16 cellular contexts compared by ENCODE assay signal in genomic region chr2:227460833-227461232, GRCh38. TPM values are rescaled to one million over a fixed set of nuclear protein-coding genes. Genes with fewer than 3 reads are reported as not detected.
A peak's percentile ranks its signal among the peaks of the same experiment; 100 is the strongest.
DNase-seq lines count a peak whose midpoint lies in the region; ATAC-seq and TF ChIP-seq lines count a peak whose summit lies in the region.
"Had no signal": no experiment of that assay in that cellular context is flagged by ENCODE, and none has a peak within 500 bp of the region (broad histone marks: within the 10 kb centered on the region; RNA-seq: fewer than 3 reads in every experiment).

No MANE protein-coding gene starts in this region.

- H3K4me2 ChIP-seq in BLaER1: peak overlapping the region; percentile 57
- peak overlapping the region; percentile 54; the same call in 1 of the 2 replicates for H3K4me2 ChIP-seq in OCI-LY3 (ENCODE audit: low read length)
- H3K4me2 ChIP-seq: neural progenitor cell had no signal

- H3K36me3 Mint-ChIP-seq in activated naive CD8-positive, alpha-beta T cell treated with anti-CD3 and anti-CD28 coated beads, Interleukin-2, amount 10 ng/mL, durations not matched to agents 7 days and 5 days: no peaks in the 10 kb centered on the region
- no peaks in the 10 kb centered on the region for H3K36me3 Mint-ChIP-seq in endodermal cell (ENCODE audit: low read depth)
- H3K36me3 Mint-ChIP-seq: neural progenitor cell had no signal

- H2AFZ ChIP-seq in ACC112 (ENCODE audit: low read length, unreplicated experiment) (no peak overlapping the region), OCI-LY3 (ENCODE audit: low read depth, low read length) (no peak overlapping the region)
- H2AFZ ChIP-seq: neural progenitor cell had no signal

- H3K79me2 ChIP-seq in ACC112 (ENCODE audit: control insufficient read depth, insufficient read depth, low read length, unreplicated experiment): no peaks in the 10 kb centered on the region
- no peaks in the 10 kb centered on the region for H3K79me2 ChIP-seq in OCI-LY3 (ENCODE audit: low read length)

- H3K27me3 Mint-ChIP-seq in activated naive CD8-positive, alpha-beta T cell treated with anti-CD3 and anti-CD28 coated beads, Interleukin-2, amount 10 ng/mL, durations not matched to agents 7 days and 5 days: no peaks in the 10 kb centered on the region
- no peaks in the 10 kb centered on the region for H3K27me3 Mint-ChIP-seq in endodermal cell (ENCODE audit: insufficient read depth)

- H3K4me1 Mint-ChIP-seq in activated naive CD8-positive, alpha-beta T cell treated with anti-CD3 and anti-CD28 coated beads, Interleukin-2, amount 10 ng/mL, durations not matched to agents 7 days and 5 days: peaks cover 49% of the 10 kb centered on the region
- peaks cover 8% of the 10 kb centered on the region for H3K4me1 Mint-ChIP-seq in endodermal cell

- WGBS in endodermal cell (ENCODE audit: insufficient coverage in 1 of 2, insufficient read length in 1 of 2), 2 experiments: 89 to 95% methylated on average over 3 of the region's 3 CpGs

- H3K9ac ChIP-seq in BLaER1 (no peak overlapping the region), OCI-LY3 (ENCODE audit: low read length) (no peak overlapping the region), endodermal cell (ENCODE audit: extremely low read depth, low read length, poor library complexity, severe bottlenecking) (no peak overlapping the region)
- H3K9ac ChIP-seq: neural progenitor cell had no signal

- DNase-seq in activated naive CD8-positive, alpha-beta T cell treated with anti-CD3 and anti-CD28 coated beads, Interleukin-2, amount 10 ng/mL, durations not matched to agents 7 days and 5 days: no peak
- DNase-seq in endodermal cell (no peak), left cardiac atrium (no peak), putamen (ENCODE audit: low spot score) (no peak)
- DNase-seq: DMS 273 treated with DMSO at 0.1 percent for 48 hours, dorsolateral prefrontal cortex, NCI-H1436 treated with DMSO at 0.1 percent for 48 hours, NCI-H82, tibial artery had no signal

- H3K36me3 ChIP-seq in ACC112 (ENCODE audit: insufficient read depth, low read length) (no peaks in the 10 kb centered on the region), BLaER1 (no peaks in the 10 kb centered on the region), OCI-LY3 (replicated peaks; ENCODE audit: low read depth, low read length) (no peaks in the 10 kb centered on the region), endodermal cell (ENCODE audit: control insufficient read depth, insufficient read depth, low read length) (no peaks in the 10 kb centered on the region)
- H3K36me3 ChIP-seq: cardiac muscle cell, gastroesophageal sphincter, neural progenitor cell, tibial artery had no signal

- POLR2A ChIA-PET in activated naive CD8-positive, alpha-beta T cell treated with anti-CD3 and anti-CD28 coated beads, Interleukin-2, amount 10 ng/mL, durations not matched to agents 7 days and 5 days (lab: Charles Lee): no interaction called here

- no peak for ATAC-seq in activated naive CD8-positive, alpha-beta T cell treated with anti-CD3 and anti-CD28 coated beads, Interleukin-2, amount 10 ng/mL, durations not matched to agents 7 days and 5 days (ENCODE audit: low read depth)
- ATAC-seq in HG03196 (IDR thresholded peaks at IDR 0.05; ENCODE audit: unreplicated experiment): no peak
- ATAC-seq in left cardiac atrium: no peak
- ATAC-seq: gastroesophageal sphincter had no signal

- H3K4me3 ChIP-seq in ACC112 (ENCODE audit: low read depth, low read length): no peak overlapping the region
- H3K4me3 ChIP-seq in BLaER1: no peak overlapping the region
- H3K4me3 ChIP-seq in OCI-LY3 (ENCODE audit: low read length): no peak overlapping the region
- no peak overlapping the region for H3K4me3 ChIP-seq in endodermal cell (ENCODE audit: low read length)
- H3K4me3 ChIP-seq: cardiac muscle cell, dorsolateral prefrontal cortex, gastroesophageal sphincter, neural progenitor cell, tibial artery had no signal

- H3K9me3 ChIP-seq in BLaER1: no peaks in the 10 kb centered on the region
- H3K9me3 ChIP-seq in OCI-LY3 (ENCODE audit: insufficient read depth, low read length): no peaks in the 10 kb centered on the region
- H3K9me3 ChIP-seq in endodermal cell (ENCODE audit: control insufficient read depth, low read length): no peaks in the 10 kb centered on the region
- H3K9me3 ChIP-seq: gastroesophageal sphincter, tibial artery had no signal

- TF ChIP-seq CTCF in OCI-LY3 (IDR thresholded peaks at IDR 0.05; ENCODE audit: low read depth, low read length) (no peak), endodermal cell (conservative IDR thresholded peaks at IDR 0.05) (no peak)

- peak overlapping the region; percentile 45 for H3K4me3 Mint-ChIP-seq in activated naive CD8-positive, alpha-beta T cell treated with anti-CD3 and anti-CD28 coated beads, Interleukin-2, amount 10 ng/mL, durations not matched to agents 7 days and 5 days
- no peak overlapping the region for H3K4me3 Mint-ChIP-seq in endodermal cell
- H3K4me3 Mint-ChIP-seq: neural progenitor cell had no signal

- H3K27ac ChIP-seq in ACC112 (ENCODE audit: low read depth, low read length) (peak overlapping the region; percentile 31), BLaER1 (no peak overlapping the region), OCI-LY3 (ENCODE audit: low read length) (no peak overlapping the region), endodermal cell (ENCODE audit: low read depth, low read length) (no peak overlapping the region)
- H3K27ac ChIP-seq: cardiac muscle cell, dorsolateral prefrontal cortex, gastroesophageal sphincter, neural progenitor cell, tibial artery had no signal

- H3K27me3 ChIP-seq in ACC112 (ENCODE audit: insufficient read depth, low read length) (no peaks in the 10 kb centered on the region), BLaER1 (no peaks in the 10 kb centered on the region), OCI-LY3 (ENCODE audit: low read depth, low read length) (no peaks in the 10 kb centered on the region), endodermal cell (ENCODE audit: control insufficient read depth, insufficient read depth, low read length, poor library complexity, severe bottlenecking) (no peaks in the 10 kb centered on the region)
- H3K27me3 ChIP-seq: cardiac muscle cell, dorsolateral prefrontal cortex, gastroesophageal sphincter, neural progenitor cell, tibial artery had no signal

- intact Hi-C loops in left cardiac atrium (cut with DNase I): no loop called here

- H3K4me1 ChIP-seq in ACC112 (ENCODE audit: control insufficient read depth, insufficient read depth, low read length, unreplicated experiment) (peaks cover 31% of the 10 kb centered on the region), BLaER1 (peaks cover 37% of the 10 kb centered on the region), OCI-LY3 (ENCODE audit: low read length) (peaks cover 47% of the 10 kb centered on the region), endodermal cell (ENCODE audit: control insufficient read depth, insufficient read depth, low read length) (no peaks in the 10 kb centered on the region)
- H3K4me1 ChIP-seq: gastroesophageal sphincter had no signal

- H4K20me1 ChIP-seq in BLaER1 (no peaks in the 10 kb centered on the region), OCI-LY3 (ENCODE audit: insufficient read depth, low read length) (no peaks in the 10 kb centered on the region)

- no peaks in the 10 kb centered on the region for H3K9me3 Mint-ChIP-seq in activated naive CD8-positive, alpha-beta T cell treated with anti-CD3 and anti-CD28 coated beads, Interleukin-2, amount 10 ng/mL, durations not matched to agents 7 days and 5 days
- H3K9me3 Mint-ChIP-seq in endodermal cell: no peaks in the 10 kb centered on the region
- H3K9me3 Mint-ChIP-seq: neural progenitor cell had no signal

- no peak overlapping the region for H3K27ac Mint-ChIP-seq in activated naive CD8-positive, alpha-beta T cell treated with anti-CD3 and anti-CD28 coated beads, Interleukin-2, amount 10 ng/mL, durations not matched to agents 7 days and 5 days
- no peak overlapping the region for H3K27ac Mint-ChIP-seq in endodermal cell
- H3K27ac Mint-ChIP-seq: neural progenitor cell had no signal

RNA-seq across cellular contexts. Expression of gene AGFG1, which starts 11.1 kb away (rescaled TPM):
- total RNA-seq in activated naive CD8-positive, alpha-beta T cell treated with anti-CD3 and anti-CD28 coated beads, Interleukin-2, amount 10 ng/mL, durations not matched to agents 7 days and 5 days: 10 to 100 TPM; 57.9 to 59.2 TPM
- total RNA-seq in endodermal cell (10 to 100 TPM; 90.3 to 92.0 TPM), left cardiac atrium (10 to 100 TPM; 61.4 to 78.2 TPM)
- polyA plus RNA-seq in endodermal cell (2013, experiment 1 of 2): 67.5 TPM
- 65.3 TPM for polyA plus RNA-seq in endodermal cell (2013, experiment 2 of 2)
